In the genomic region with DNA sequence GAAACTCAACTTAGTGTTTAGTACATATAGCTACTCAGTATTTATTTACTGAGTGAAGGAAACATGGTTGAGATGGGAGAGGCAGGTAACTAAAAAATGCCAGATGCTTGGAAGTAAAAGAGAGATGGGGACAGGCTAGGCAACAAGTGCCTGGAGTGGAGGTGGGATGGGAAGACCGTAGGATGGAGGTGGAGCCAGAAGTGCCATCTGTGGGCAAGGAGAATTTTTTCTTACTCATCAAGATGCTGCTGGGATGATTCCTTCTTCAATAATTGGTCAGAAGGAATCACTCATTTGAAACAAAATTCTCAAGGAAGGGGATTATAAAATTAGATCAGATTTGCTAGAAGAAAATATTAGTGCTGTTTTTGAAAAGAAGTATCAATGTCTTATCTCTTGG, we compare ENCODE assay signal across 1 cellular context.
TF ChIP-seq lines count a peak whose summit lies in the region.

No MANE protein-coding gene starts in this region.

TF ChIP-seq in GM23338, 12 proteins besides CTCF, POLR2A, EP300 and RAD21 (continued from another document):
- TF ChIP-seq, protein P1, sequence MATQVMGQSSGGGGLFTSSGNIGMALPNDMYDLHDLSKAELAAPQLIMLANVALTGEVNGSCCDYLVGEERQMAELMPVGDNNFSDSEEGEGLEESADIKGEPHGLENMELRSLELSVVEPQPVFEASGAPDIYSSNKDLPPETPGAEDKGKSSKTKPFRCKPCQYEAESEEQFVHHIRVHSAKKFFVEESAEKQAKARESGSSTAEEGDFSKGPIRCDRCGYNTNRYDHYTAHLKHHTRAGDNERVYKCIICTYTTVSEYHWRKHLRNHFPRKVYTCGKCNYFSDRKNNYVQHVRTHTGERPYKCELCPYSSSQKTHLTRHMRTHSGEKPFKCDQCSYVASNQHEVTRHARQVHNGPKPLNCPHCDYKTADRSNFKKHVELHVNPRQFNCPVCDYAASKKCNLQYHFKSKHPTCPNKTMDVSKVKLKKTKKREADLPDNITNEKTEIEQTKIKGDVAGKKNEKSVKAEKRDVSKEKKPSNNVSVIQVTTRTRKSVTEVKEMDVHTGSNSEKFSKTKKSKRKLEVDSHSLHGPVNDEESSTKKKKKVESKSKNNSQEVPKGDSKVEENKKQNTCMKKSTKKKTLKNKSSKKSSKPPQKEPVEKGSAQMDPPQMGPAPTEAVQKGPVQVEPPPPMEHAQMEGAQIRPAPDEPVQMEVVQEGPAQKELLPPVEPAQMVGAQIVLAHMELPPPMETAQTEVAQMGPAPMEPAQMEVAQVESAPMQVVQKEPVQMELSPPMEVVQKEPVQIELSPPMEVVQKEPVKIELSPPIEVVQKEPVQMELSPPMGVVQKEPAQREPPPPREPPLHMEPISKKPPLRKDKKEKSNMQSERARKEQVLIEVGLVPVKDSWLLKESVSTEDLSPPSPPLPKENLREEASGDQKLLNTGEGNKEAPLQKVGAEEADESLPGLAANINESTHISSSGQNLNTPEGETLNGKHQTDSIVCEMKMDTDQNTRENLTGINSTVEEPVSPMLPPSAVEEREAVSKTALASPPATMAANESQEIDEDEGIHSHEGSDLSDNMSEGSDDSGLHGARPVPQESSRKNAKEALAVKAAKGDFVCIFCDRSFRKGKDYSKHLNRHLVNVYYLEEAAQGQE (IDR thresholded peaks at IDR 0.05; ENCODE audit: unreplicated experiment) = no peak
- no peak for TF ChIP-seq NANOG (IDR thresholded peaks at IDR 0.05; ENCODE audit: borderline replicate concordance)
- TF ChIP-seq, protein P2, sequence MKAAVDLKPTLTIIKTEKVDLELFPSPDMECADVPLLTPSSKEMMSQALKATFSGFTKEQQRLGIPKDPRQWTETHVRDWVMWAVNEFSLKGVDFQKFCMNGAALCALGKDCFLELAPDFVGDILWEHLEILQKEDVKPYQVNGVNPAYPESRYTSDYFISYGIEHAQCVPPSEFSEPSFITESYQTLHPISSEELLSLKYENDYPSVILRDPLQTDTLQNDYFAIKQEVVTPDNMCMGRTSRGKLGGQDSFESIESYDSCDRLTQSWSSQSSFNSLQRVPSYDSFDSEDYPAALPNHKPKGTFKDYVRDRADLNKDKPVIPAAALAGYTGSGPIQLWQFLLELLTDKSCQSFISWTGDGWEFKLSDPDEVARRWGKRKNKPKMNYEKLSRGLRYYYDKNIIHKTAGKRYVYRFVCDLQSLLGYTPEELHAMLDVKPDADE (IDR thresholded peaks at IDR 0.05) = no peak
